In genomic region chr14:105492051-105492965, GRCh38 we compare ENCODE assay signal across 8 cellular contexts. TPM values are rescaled to one million over a fixed set of nuclear protein-coding genes. Genes with fewer than 3 reads are reported as not detected.
DNase-seq lines count a peak whose midpoint lies in the region; ATAC-seq and TF ChIP-seq lines count a peak whose summit lies in the region.

No MANE protein-coding gene starts in this region.

- H3K36me3 Mint-ChIP-seq in activated CD4-positive, alpha-beta T cell treated with anti-CD3 and anti-CD28 coated beads for 36 hours (ENCODE audit: low read depth): peaks cover 6% of the 10 kb centered on the region
- peaks cover 42% of the 10 kb centered on the region for H3K36me3 Mint-ChIP-seq in stimulated activated effector memory CD8-positive, alpha-beta T cell treated with anti-CD3 and anti-CD28 coated beads, Interleukin-12 subunit alpha, Interleukin-12 subunit beta, amount 100 ng/mL, for 72 hours

- H3K27ac Mint-ChIP-seq in activated CD4-positive, alpha-beta T cell treated with anti-CD3 and anti-CD28 coated beads for 36 hours: peak overlapping the region; percentile 86
- peak overlapping the region; percentile 74 for H3K27ac Mint-ChIP-seq in stimulated activated effector memory CD8-positive, alpha-beta T cell treated with anti-CD3 and anti-CD28 coated beads, Interleukin-12 subunit alpha, Interleukin-12 subunit beta, amount 100 ng/mL, for 72 hours

- peak; percentile 9 for DNase-seq in activated CD4-positive, alpha-beta T cell treated with anti-CD3 and anti-CD28 coated beads for 36 hours
- no peak for DNase-seq in activated CD4-positive, alpha-beta T cell treated with anti-CD3 and anti-CD28 coated beads, Interleukin-2, amount 50 U/mL, for 48 hours
- peak in 1 of 2 donors; percentile 48 for DNase-seq in stimulated activated effector memory CD8-positive, alpha-beta T cell treated with anti-CD3 and anti-CD28 coated beads, Interleukin-12 subunit alpha, Interleukin-12 subunit beta, amount 100 ng/mL, for 72 hours (ENCODE audit: low spot score in 2 of 2)
- DNase-seq in H4 (ENCODE audit: low spot score) (no peak), SHP77 (lab: John Stamatoyannopoulos, UW) (no peak), NCI-H2107 treated with DMSO at 0.1 percent for 48 hours (lab: John Stamatoyannopoulos, UW; ENCODE audit: unreplicated experiment) (no peak)

- no peaks in the 10 kb centered on the region for H3K27me3 Mint-ChIP-seq in activated CD4-positive, alpha-beta T cell treated with anti-CD3 and anti-CD28 coated beads for 36 hours

- peak overlapping the region; percentile 77 for H3K4me3 Mint-ChIP-seq in activated CD4-positive, alpha-beta T cell treated with anti-CD3 and anti-CD28 coated beads for 36 hours
- peak overlapping the region; percentile 81 for H3K4me3 Mint-ChIP-seq in stimulated activated effector memory CD8-positive, alpha-beta T cell treated with anti-CD3 and anti-CD28 coated beads, Interleukin-12 subunit alpha, Interleukin-12 subunit beta, amount 100 ng/mL, for 72 hours

- no peak for ATAC-seq in activated CD4-positive, alpha-beta T cell treated with anti-CD3 and anti-CD28 coated beads for 36 hours
- no peak for ATAC-seq in stimulated activated effector memory CD8-positive, alpha-beta T cell treated with anti-CD3 and anti-CD28 coated beads, Interleukin-12 subunit alpha, Interleukin-12 subunit beta, amount 100 ng/mL, for 72 hours

- no peaks in the 10 kb centered on the region for H3K9me3 Mint-ChIP-seq in activated CD4-positive, alpha-beta T cell treated with anti-CD3 and anti-CD28 coated beads for 36 hours (ENCODE audit: low read depth)
- H3K9me3 Mint-ChIP-seq in stimulated activated effector memory CD8-positive, alpha-beta T cell treated with anti-CD3 and anti-CD28 coated beads, Interleukin-12 subunit alpha, Interleukin-12 subunit beta, amount 100 ng/mL, for 72 hours: no peaks in the 10 kb centered on the region

- H3K27ac ChIP-seq in VCaP: peak overlapping the region; percentile 89

- no peak for TF ChIP-seq CTCF in VCaP (conservative IDR thresholded peaks at IDR 0.05)

- H3K4me1 Mint-ChIP-seq in activated CD4-positive, alpha-beta T cell treated with anti-CD3 and anti-CD28 coated beads for 36 hours: peaks cover 17% of the 10 kb centered on the region
- H3K4me1 Mint-ChIP-seq in stimulated activated effector memory CD8-positive, alpha-beta T cell treated with anti-CD3 and anti-CD28 coated beads, Interleukin-12 subunit alpha, Interleukin-12 subunit beta, amount 100 ng/mL, for 72 hours: peaks cover 24% of the 10 kb centered on the region

- H3K36me3 ChIP-seq in iPS-15b (ENCODE audit: control insufficient read depth, insufficient read depth, low read length): peaks cover 5% of the 10 kb centered on the region

- intact Hi-C loops in activated CD4-positive, alpha-beta T cell treated with anti-CD3 and anti-CD28 coated beads for 36 hours (cut with DNase I, micrococcal nuclease): loop anchor here in 1 of 2 experiments (5.0 kb wide), 1 partner anchor 400 kb away; no protein-coding TSS in a partner anchor

- H3K9me3 ChIP-seq in iPS-15b (ENCODE audit: control insufficient read depth, insufficient read depth, low read length): no peaks in the 10 kb centered on the region

- CTCF ChIA-PET in activated CD4-positive, alpha-beta T cell treated with anti-CD3 and anti-CD28 coated beads for 36 hours (lab: Charles Lee): interaction anchor here (0.7 to 5.1 kb wide), 3 partner anchors 11 to 122 kb away, joined by 3 to 74 read pairs (median 55); no protein-coding TSS in a partner anchor

- peaks cover 16% of the 10 kb centered on the region for H3K27me3 ChIP-seq in iPS-15b (ENCODE audit: control insufficient read depth, insufficient read depth, low read length)

- peak overlapping the region; percentile 30 for H3K4me3 ChIP-seq in iPS-15b (ENCODE audit: low read depth, low read length)

- no peak overlapping the region for H3K9ac ChIP-seq in iPS-15b (ENCODE audit: low read depth, low read length)

- POLR2A ChIA-PET in activated CD4-positive, alpha-beta T cell treated with anti-CD3 and anti-CD28 coated beads for 36 hours (lab: Charles Lee): interaction anchor here (0.6 to 1.2 kb wide), 2 partner anchors 25 to 37 kb away, joined by 3 to 6 read pairs; no protein-coding TSS in a partner anchor

- no peaks in the 10 kb centered on the region for H3K4me1 ChIP-seq in iPS-15b (ENCODE audit: control insufficient read depth, insufficient read depth, low read length)

RNA-seq across cellular contexts. Expression of gene TEDC1, which starts 1.3 kb away (rescaled TPM):
- 10 to 100 TPM; 21.7 to 31.8 TPM for total RNA-seq in activated CD4-positive, alpha-beta T cell treated with anti-CD3 and anti-CD28 coated beads for 36 hours
- 15.4 and 17.3 TPM in 2 replicates for total RNA-seq in H4 (2014; rRNA removed; shearing (Covaris generic))

RNA-seq across cellular contexts. Expression of gene CRIP1, which starts 5.6 kb away (rescaled TPM):
- 100 to 1,000 TPM; 182 to 186 TPM for total RNA-seq in activated CD4-positive, alpha-beta T cell treated with anti-CD3 and anti-CD28 coated beads for 36 hours
- not detected in 2 replicates for total RNA-seq in H4 (2014; rRNA removed; shearing (Covaris generic))

RNA-seq across cellular contexts. Expression of gene CRIP2, which starts 17.7 kb away (rescaled TPM):
- 1 to 10 TPM; 1.1 to 1.2 TPM for total RNA-seq in activated CD4-positive, alpha-beta T cell treated with anti-CD3 and anti-CD28 coated beads for 36 hours
- total RNA-seq in H4 (2014; rRNA removed; shearing (Covaris generic)): 16.2 and 26.9 TPM in 2 replicates

RNA-seq across cellular contexts. Expression of gene TMEM121, which starts 34.1 kb away (rescaled TPM):
- total RNA-seq in activated CD4-positive, alpha-beta T cell treated with anti-CD3 and anti-CD28 coated beads for 36 hours: 1 to 10 TPM; 7.2 to 9.2 TPM
- 1.6 and 2.5 TPM in 2 replicates for total RNA-seq in H4 (2014; rRNA removed; shearing (Covaris generic))

Comparison
In these comparisons a context has a peak if more than half of its experiments do, and no peak if none do; other contexts are left out.
1. RNA of gene CRIP1, which starts 5.6 kb away (total RNA-seq): 182 to 186 TPM in activated CD4-positive, alpha-beta T cell treated with anti-CD3 and anti-CD28 coated beads for 36 hours; not detected in H4; every median in the first group is over 100 times any median in the second.